22 cellular contexts compared by ENCODE assay signal in the genomic region with DNA sequence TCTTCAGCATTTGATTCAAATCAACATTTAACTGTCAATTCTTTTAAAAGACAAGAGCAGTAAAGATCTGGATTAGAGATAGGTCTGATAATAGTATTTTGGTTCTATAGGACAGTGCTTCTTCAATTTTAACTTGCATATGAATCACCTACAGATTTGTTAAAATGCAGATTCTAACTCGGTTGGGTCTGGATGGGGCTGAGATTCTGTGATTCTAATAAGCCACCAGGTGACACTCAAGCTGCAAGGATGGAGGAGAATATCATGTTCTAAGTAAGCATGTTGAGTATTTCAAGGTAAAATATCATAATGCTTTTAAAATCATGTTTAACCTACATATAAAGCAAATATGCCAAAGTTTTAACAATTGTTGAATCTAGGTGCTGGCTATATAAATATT. TPM values are rescaled to one million over a fixed set of nuclear protein-coding genes. Genes with fewer than 3 reads are reported as not detected.
DNase-seq lines count a peak whose midpoint lies in the region; ATAC-seq and TF ChIP-seq lines count a peak whose summit lies in the region.
"Had no signal": no experiment of that assay in that cellular context is flagged by ENCODE, and none has a peak within 500 bp of the region (broad histone marks: within the 10 kb centered on the region; RNA-seq: fewer than 3 reads in every experiment).

No MANE protein-coding gene starts in this region.

- peak; percentile 20 for TF ChIP-seq CTCF in DOHH2 (IDR thresholded peaks at IDR 0.05; ENCODE audit: low read depth, low read length, poor library complexity, severe bottlenecking)
- TF ChIP-seq CTCF in HCT116 (IDR thresholded peaks at IDR 0.05 in 2 of 3, conservative IDR thresholded peaks at IDR 0.05 in 1 of 3; ENCODE audit: borderline replicate concordance in 1 of 3, insufficient read depth in 1 of 3, low read depth in 2 of 3, low read length in 2 of 3) = peak in 1 of 3 experiments; percentile 23; a peak in 1 of 6 replicates
- peak; percentile 23 for TF ChIP-seq CTCF in RWPE2 (IDR thresholded peaks at IDR 0.05; ENCODE audit: poor library complexity, severe bottlenecking)
- TF ChIP-seq CTCF in fibroblast of the aortic adventitia (IDR thresholded peaks at IDR 0.05; ENCODE audit: insufficient read depth, low read length) = peak; percentile 2
- TF ChIP-seq CTCF in prostate gland (IDR thresholded peaks at IDR 0.05) = no peak
- TF ChIP-seq CTCF in transverse colon (IDR thresholded peaks at IDR 0.05) = no peak
- no peak for TF ChIP-seq CTCF in adrenal gland (IDR thresholded peaks at IDR 0.05)

- H2AFZ ChIP-seq in HCT116 (ENCODE audit: low read depth, low read length, poor library complexity, severe bottlenecking) = no peak overlapping the region

- no peaks in the 10 kb centered on the region; the same call in 1 of the 2 replicates for H3F3A ChIP-seq in DOHH2 (ENCODE audit: control insufficient read depth, insufficient read depth)

- H3K4me3 ChIP-seq in DOHH2 (ENCODE audit: low read length) (no peak overlapping the region), HCT116 (replicated peaks in 1 of 2; ENCODE audit: low read depth in 1 of 2, low read length in 2 of 2) (no peak overlapping the region), RWPE2 (ENCODE audit: severe bottlenecking) (no peak overlapping the region), fibroblast of the aortic adventitia (ENCODE audit: low read depth, low read length) (no peak overlapping the region), prostate gland (no peak overlapping the region), transverse colon (no peak overlapping the region), adrenal gland (no peak overlapping the region)
- H3K4me3 ChIP-seq: ascending aorta, thyroid gland had no signal

- ATAC-seq in HCT116 (no peak), RWPE2 (ENCODE audit: low read depth) (no peak)
- ATAC-seq: left ventricle myocardium superior had no signal

- POLR2A ChIA-PET in HCT116 (lab: Charles Lee) = no interaction called here

- H3K4me2 ChIP-seq in DOHH2 (ENCODE audit: low read length) (no peak overlapping the region), HCT116 (ENCODE audit: low read length) (no peak overlapping the region)

- no peak for TF ChIP-seq EP300 in transverse colon (IDR thresholded peaks at IDR 0.05; ENCODE audit: low read depth)

- no peaks in the 10 kb centered on the region for H4K20me1 ChIP-seq in DOHH2 (ENCODE audit: control insufficient read depth, insufficient read depth, low read depth, low read length)
- H4K20me1 ChIP-seq in HCT116 (ENCODE audit: insufficient read depth) = no peaks in the 10 kb centered on the region

- BruUV-seq in HCT116 (replicated peaks; lab: Mats Ljungman, UMichigan) = no TSS peak

- RAD21 ChIA-PET in HCT116 (lab: Charles Lee; ENCODE audit: low non-redundant PET in 1 of 2, low total read pairs in 2 of 2, uncharacterized antibody in 2 of 2, unreplicated experiment in 2 of 2) = interaction anchor here in 1 of 2 experiments (0.6 kb wide), 1 partner anchor 39 kb away, joined by 4 read pairs; a partner anchor contains a TSS

- no peak overlapping the region for H3K9ac ChIP-seq in HCT116 (ENCODE audit: low read length)

- H3K79me2 ChIP-seq in DOHH2 (ENCODE audit: control insufficient read depth, low read length) = no peaks in the 10 kb centered on the region
- H3K79me2 ChIP-seq in HCT116 (ENCODE audit: insufficient read depth, low read length) = no peaks in the 10 kb centered on the region

- H3K27me3 ChIP-seq in DOHH2 (ENCODE audit: control insufficient read depth, low read length) (no peaks in the 10 kb centered on the region), HCT116 (ENCODE audit: insufficient read depth, low read length) (no peaks in the 10 kb centered on the region), RWPE2 (ENCODE audit: insufficient read depth, poor library complexity, severe bottlenecking) (no peaks in the 10 kb centered on the region), prostate gland (replicated peaks; ENCODE audit: insufficient read depth) (no peaks in the 10 kb centered on the region), transverse colon (no peaks in the 10 kb centered on the region), adrenal gland (no peaks in the 10 kb centered on the region)
- H3K27me3 ChIP-seq: ascending aorta, thyroid gland had no signal

- DNase-seq in HCT116 (ENCODE audit: low read depth, low spot score) (no peak), RWPE2 (ENCODE audit: low spot score) (no peak), fibroblast of the aortic adventitia (ENCODE audit: low read depth) (peak; percentile 19), prostate gland (ENCODE audit: low spot score) (no peak), transverse colon (no peak), adrenal gland (no peak)
- DNase-seq: activated CD4-positive, alpha-beta T cell treated with anti-CD3 and anti-CD28 coated beads for 4 hours; CD8-positive, alpha-beta memory T cell; cerebellar nuclear complex; effector CD4-positive, alpha-beta T cell; left ventricle myocardium superior; NCI-H2107; NCI-H510A treated with DMSO at 0.1 percent for 48 hours; small intestine; stimulated activated CD4-positive, alpha-beta T cell treated with anti-CD3 and anti-CD28 coated beads, Interleukin-2, amount 100 ng/mL, for 48 hours; stimulated activated naive CD4-positive, alpha-beta T cell treated with Interleukin-2 at 50 U/mL for 16 hours; thyroid gland had no signal

- H3K27ac ChIP-seq in DOHH2 (ENCODE audit: low read depth, low read length) (no peak overlapping the region), HCT116 (ENCODE audit: low read depth, low read length) (no peak overlapping the region), RWPE2 (ENCODE audit: poor library complexity, severe bottlenecking) (no peak overlapping the region), prostate gland (no peak overlapping the region), transverse colon (no peak overlapping the region), adrenal gland (no peak overlapping the region)
- H3K27ac ChIP-seq: ascending aorta, thyroid gland had no signal

- in situ Hi-C loops in transverse colon (cut with MboI; ENCODE audit: low pct_ligation_motif_present in 1 of 4, low pct_unique_long_range_greater_than_20kb in 1 of 4, low sequenced_read_pairs in 3 of 4) = loop anchor here in 2 of 4 donors (10.0 kb wide), 2 partner anchors 102 to 132 kb away; a partner anchor contains a TSS

- CTCF ChIA-PET in HCT116 (lab: Charles Lee) = interaction anchor here (0.7 to 7.6 kb wide), 4 partner anchors 9 to 135 kb away, joined by 3 to 124 read pairs (median 3); no protein-coding TSS in a partner anchor

- H3K4me1 ChIP-seq in DOHH2 (ENCODE audit: control insufficient read depth, low read length) = peaks cover 8% of the 10 kb centered on the region
- H3K4me1 ChIP-seq in HCT116 (ENCODE audit: control insufficient read depth in 1 of 2, insufficient read depth in 2 of 2, low read length in 2 of 2) = peaks cover 4 to 11% of the 10 kb centered on the region in 2 experiments; a peak in 3 of 4 replicates
- no peaks in the 10 kb centered on the region for H3K4me1 ChIP-seq in RWPE2 (ENCODE audit: insufficient read depth, poor library complexity, severe bottlenecking)
- no peaks in the 10 kb centered on the region for H3K4me1 ChIP-seq in prostate gland (replicated peaks)
- peaks cover 0 to 4% (median 3%) of the 10 kb centered on the region in 4 donors for H3K4me1 ChIP-seq in transverse colon
- no peaks in the 10 kb centered on the region for H3K4me1 ChIP-seq in adrenal gland (replicated peaks in 1 of 2)
- H3K4me1 ChIP-seq: ascending aorta, thyroid gland had no signal

- no peaks in the 10 kb centered on the region for H3K36me3 ChIP-seq in DOHH2 (ENCODE audit: control insufficient read depth, low read length)
- H3K36me3 ChIP-seq in HCT116 (ENCODE audit: control insufficient read depth in 1 of 2, insufficient read depth in 2 of 2, low read length in 2 of 2) = no peaks in the 10 kb centered on the region
- no peaks in the 10 kb centered on the region for H3K36me3 ChIP-seq in RWPE2 (ENCODE audit: low read depth)
- no peaks in the 10 kb centered on the region for H3K36me3 ChIP-seq in prostate gland
- no peaks in the 10 kb centered on the region for H3K36me3 ChIP-seq in transverse colon
- H3K36me3 ChIP-seq in adrenal gland (replicated peaks in 1 of 2) = no peaks in the 10 kb centered on the region
- H3K36me3 ChIP-seq: thyroid gland had no signal

- H3K9me3 ChIP-seq in DOHH2 (ENCODE audit: control insufficient read depth, insufficient read depth, low read length) (no peaks in the 10 kb centered on the region), HCT116 (ENCODE audit: control insufficient read depth in 1 of 2, insufficient read depth in 1 of 2, low read depth in 1 of 2, low read length in 2 of 2) (no peaks in the 10 kb centered on the region), RWPE2 (ENCODE audit: severe bottlenecking) (no peaks in the 10 kb centered on the region), prostate gland (no peaks in the 10 kb centered on the region), transverse colon (no peaks in the 10 kb centered on the region), adrenal gland (replicated peaks in 1 of 3) (no peaks in the 10 kb centered on the region)
- H3K9me3 ChIP-seq: ascending aorta, thyroid gland had no signal

- TF ChIP-seq POLR2A in HCT116 (IDR thresholded peaks at IDR 0.05; ENCODE audit: borderline replicate concordance, extremely low read depth, insufficient read depth, insufficient read length) (no peak), prostate gland (IDR thresholded peaks at IDR 0.05) (no peak), transverse colon (IDR thresholded peaks at IDR 0.05) (no peak), adrenal gland (IDR thresholded peaks at IDR 0.05) (no peak)

- intact Hi-C loops in HCT116 (cut with micrococcal nuclease) = loop anchor here (10.0 kb wide), 1 partner anchor 692 kb away; no protein-coding TSS in a partner anchor
- intact Hi-C loops in prostate gland (cut with DNase I) = no loop called here
- intact Hi-C loops in transverse colon (cut with DNase I; ENCODE audit: low total_unique reads) = no loop called here
- intact Hi-C loops in adrenal gland (cut with DNase I) = no loop called here

- no peaks in the 10 kb centered on the region for H3K9me2 ChIP-seq in DOHH2 (replicated peaks; ENCODE audit: control insufficient read depth, low read length)
- no peaks in the 10 kb centered on the region for H3K9me2 ChIP-seq in HCT116 (ENCODE audit: insufficient read depth)

- 50% methylated on average over 1 of the region's 1 CpG for WGBS in prostate gland
- 63 to 70% methylated on average over 1 of the region's 1 CpG for WGBS in transverse colon (ENCODE audit: low coverage in 1 of 2), 2 donors
- WGBS in adrenal gland, 4 donors = 53 to 79% (median 73%) methylated on average over 1 of the region's 1 CpG

- peak; percentile 51 for TF ChIP-seq RAD21 in HCT116 (IDR thresholded peaks at IDR 0.05; ENCODE audit: low read depth)

RNA-seq across cellular contexts. Expression of a gene that starts 15.8 kb away (rescaled TPM):
- total RNA-seq in HCT116 (2021; ENCODE audit: unreplicated experiment) = 0.27 TPM
- polyA plus RNA-seq in HCT116 (2012) = 0.05 TPM in 1 of 2 replicates, not detected in the other
- total RNA-seq in fibroblast of the aortic adventitia (ENCODE audit: low replicate concordance) = 0.18 and 1.1 TPM in 2 replicates
- total RNA-seq in prostate gland = 10 to 100 TPM; 22.7 to 26.5 TPM
- 10 to 100 TPM in 2 of 4 donors, 1 to 10 TPM in 2; 4.4 to 21.7 (median 9.4) TPM for total RNA-seq in transverse colon
- total RNA-seq in adrenal gland = 10 to 100 TPM in 7 of 8 donors, 1 to 10 TPM in 1; 7.1 to 57.8 (median 22.3) TPM
- polyA plus RNA-seq in adrenal gland = 100 to 1,000 TPM in 1 of 3 donors, 10 to 100 TPM in 1, 1 to 10 TPM in 1; 4.7 to 140 (median 96.6) TPM
- total RNA-seq: H4, pulmonary artery endothelial cell had no signal

RNA-seq across cellular contexts. Expression of a gene that starts 32.1 kb away (rescaled TPM):
- total RNA-seq in HCT116 (2021; ENCODE audit: unreplicated experiment) (not detected), fibroblast of the aortic adventitia (ENCODE audit: low replicate concordance) (0.09 TPM in 1 of 2 replicates, not detected in the other), prostate gland (under 1 TPM in 1 of 2 donors, not detected in 1; 0.57 TPM), transverse colon (not detected), adrenal gland (under 1 TPM in 6 of 8 donors, not detected in 2; 0.19 to 0.79 (median 0.38) TPM)
- polyA plus RNA-seq in HCT116 (2012) = not detected in 2 replicates
- polyA plus RNA-seq in adrenal gland = under 1 TPM in 2 of 3 donors, not detected in 1; 0.13 to 0.24 TPM
- total RNA-seq: CD8-positive, alpha-beta memory T cell; H4; M059J had no signal
- polyA plus RNA-seq: CD8-positive, alpha-beta memory T cell had no signal

RNA-seq across cellular contexts. Expression of a gene that starts 39.2 kb away (rescaled TPM):
- total RNA-seq in HCT116 (2021; ENCODE audit: unreplicated experiment) (118 TPM), fibroblast of the aortic adventitia (ENCODE audit: low replicate concordance) (18.2 and 34.9 TPM in 2 replicates), prostate gland (10 to 100 TPM; 44.8 to 70.0 TPM), transverse colon (10 to 100 TPM; 12.0 to 66.3 (median 40.0) TPM), adrenal gland (100 to 1,000 TPM in 2 of 8 donors, 10 to 100 TPM in 6; 65.5 to 118 (median 90.3) TPM)
- polyA plus RNA-seq in HCT116 (2012) = 121 and 141 TPM in 2 replicates
- polyA plus RNA-seq in adrenal gland = 100 to 1,000 TPM in 1 of 3 donors, 10 to 100 TPM in 2; 58.6 to 178 (median 60.8) TPM

Comparison
In these comparisons a context has a peak if more than half of its experiments do, and no peak if none do; other contexts are left out.
1. CTCF ChIP-seq: peak in DOHH2 (single experiment), RWPE2 (single experiment) and fibroblast of the aortic adventitia (single experiment); none in prostate gland (0 of 4), transverse colon (0 of 5) and adrenal gland (0 of 6).